In the genomic region with DNA sequence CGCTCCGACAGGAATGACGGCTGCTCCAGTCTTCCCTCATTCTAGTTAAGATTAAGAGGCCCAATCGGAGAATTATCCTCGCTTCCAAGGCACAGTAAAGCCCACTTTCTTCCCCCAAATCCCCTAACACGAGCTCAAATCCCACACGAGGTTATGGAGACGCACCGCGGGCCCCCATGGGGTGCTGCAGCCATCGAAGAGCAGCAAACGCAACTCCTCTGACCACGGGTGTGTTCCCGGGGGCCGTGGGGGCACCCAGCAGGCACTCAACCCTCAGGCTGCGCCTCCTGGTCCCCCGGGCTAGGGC, we compare ENCODE assay signal across 1 cellular context.
TF ChIP-seq lines count a peak whose summit lies in the region.

No MANE protein-coding gene starts in this region.

TF ChIP-seq in H1, 55 proteins besides CTCF, POLR2A, EP300 and RAD21 (continued from another document):
- TF ChIP-seq, protein P1, sequence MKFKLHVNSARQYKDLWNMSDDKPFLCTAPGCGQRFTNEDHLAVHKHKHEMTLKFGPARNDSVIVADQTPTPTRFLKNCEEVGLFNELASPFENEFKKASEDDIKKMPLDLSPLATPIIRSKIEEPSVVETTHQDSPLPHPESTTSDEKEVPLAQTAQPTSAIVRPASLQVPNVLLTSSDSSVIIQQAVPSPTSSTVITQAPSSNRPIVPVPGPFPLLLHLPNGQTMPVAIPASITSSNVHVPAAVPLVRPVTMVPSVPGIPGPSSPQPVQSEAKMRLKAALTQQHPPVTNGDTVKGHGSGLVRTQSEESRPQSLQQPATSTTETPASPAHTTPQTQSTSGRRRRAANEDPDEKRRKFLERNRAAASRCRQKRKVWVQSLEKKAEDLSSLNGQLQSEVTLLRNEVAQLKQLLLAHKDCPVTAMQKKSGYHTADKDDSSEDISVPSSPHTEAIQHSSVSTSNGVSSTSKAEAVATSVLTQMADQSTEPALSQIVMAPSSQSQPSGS (IDR thresholded peaks at IDR 0.05; ENCODE audit: low read length) = no peak
- no peak; a peak in 1 of 4 replicates for TF ChIP-seq SIN3A (conservative IDR thresholded peaks at IDR 0.05 in 1 of 2, IDR thresholded peaks at IDR 0.05 in 1 of 2; ENCODE audit: low read depth in 1 of 2, low read length in 2 of 2)
- no peak for TF ChIP-seq MAFK (IDR thresholded peaks at IDR 0.05; ENCODE audit: low read depth, low read length)
- no peak for TF ChIP-seq SP2 (IDR thresholded peaks at IDR 0.05; ENCODE audit: low read length)
- TF ChIP-seq, protein P2, sequence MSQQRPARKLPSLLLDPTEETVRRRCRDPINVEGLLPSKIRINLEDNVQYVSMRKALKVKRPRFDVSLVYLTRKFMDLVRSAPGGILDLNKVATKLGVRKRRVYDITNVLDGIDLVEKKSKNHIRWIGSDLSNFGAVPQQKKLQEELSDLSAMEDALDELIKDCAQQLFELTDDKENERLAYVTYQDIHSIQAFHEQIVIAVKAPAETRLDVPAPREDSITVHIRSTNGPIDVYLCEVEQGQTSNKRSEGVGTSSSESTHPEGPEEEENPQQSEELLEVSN (IDR thresholded peaks at IDR 0.05) = no peak
- no peak for TF ChIP-seq SRF (IDR thresholded peaks at IDR 0.05; ENCODE audit: low read depth, low read length)
- no peak for TF ChIP-seq NANOG (IDR thresholded peaks at IDR 0.05; ENCODE audit: insufficient read depth, low read depth, low read length, poor library complexity, severe bottlenecking)
